In genomic region chr3:47444103-47444502, GRCh38 we compare ENCODE assay signal across 12 cellular contexts. TPM values are rescaled to one million over a fixed set of nuclear protein-coding genes. Genes with fewer than 3 reads are reported as not detected.
DNase-seq lines count a peak whose midpoint lies in the region; ATAC-seq and TF ChIP-seq lines count a peak whose summit lies in the region.
"Had no signal": no experiment of that assay in that cellular context is flagged by ENCODE, and none has a peak within 500 bp of the region (broad histone marks: within the 10 kb centered on the region; RNA-seq: fewer than 3 reads in every experiment).

No MANE protein-coding gene starts in this region.

- peaks cover 4% of the 10 kb centered on the region for H3K9me3 Mint-ChIP-seq in activated naive CD4-positive, alpha-beta T cell treated with anti-CD3 and anti-CD28 coated beads for 36 hours
- no peaks in the 10 kb centered on the region for H3K9me3 Mint-ChIP-seq in central memory CD8-positive, alpha-beta T cell

- H3K23ac ChIP-seq in mesenchymal stem cell (ENCODE audit: low read length in 2 of 2): no peak overlapping the region

- H3K4me1 Mint-ChIP-seq in activated naive CD4-positive, alpha-beta T cell treated with anti-CD3 and anti-CD28 coated beads for 36 hours (ENCODE audit: low read depth): peaks cover 11% of the 10 kb centered on the region
- peaks cover 27% of the 10 kb centered on the region for H3K4me1 Mint-ChIP-seq in central memory CD8-positive, alpha-beta T cell

- no peak overlapping the region for H4K91ac ChIP-seq in mesenchymal stem cell (ENCODE audit: low read length)

- H3K36me3 ChIP-seq in mesenchymal stem cell (ENCODE audit: control insufficient read depth in 1 of 2, insufficient read depth in 2 of 2, low read depth in 1 of 2, low read length in 2 of 2) (peaks cover 16 to 26% of the 10 kb centered on the region in 2 experiments), testis (ENCODE audit: low read depth, missing control alignments) (no peaks in the 10 kb centered on the region)

- no peak overlapping the region for H4K8ac ChIP-seq in mesenchymal stem cell (ENCODE audit: low read length)

- no peak overlapping the region for H3K14ac ChIP-seq in mesenchymal stem cell (ENCODE audit: low read length in 2 of 2)

- H3K4me3 ChIP-seq in mesenchymal stem cell (ENCODE audit: insufficient read depth in 1 of 2, low read depth in 1 of 2, low read length in 2 of 2): no peak overlapping the region
- H3K4me3 ChIP-seq in testis: no peak overlapping the region

- H3K27ac ChIP-seq in mesenchymal stem cell (ENCODE audit: low read length, poor library complexity, severe bottlenecking): no peak overlapping the region
- H3K27ac ChIP-seq in testis: peak overlapping the region; percentile 66 to 67

- H3K27ac Mint-ChIP-seq in activated naive CD4-positive, alpha-beta T cell treated with anti-CD3 and anti-CD28 coated beads for 36 hours: peak overlapping the region; percentile 63
- H3K27ac Mint-ChIP-seq in central memory CD8-positive, alpha-beta T cell (ENCODE audit: low read depth): peak overlapping the region; percentile 20

- CTCF ChIA-PET in activated naive CD4-positive, alpha-beta T cell treated with anti-CD3 and anti-CD28 coated beads for 36 hours (lab: Charles Lee): no interaction called here

- WGBS in mesenchymal stem cell: 99% methylated on average over 5 of the region's 5 CpGs
- 79 to 81% methylated on average over 5 of the region's 5 CpGs for WGBS in testis, 2 donors

- H2BK5ac ChIP-seq in mesenchymal stem cell (ENCODE audit: low read depth, low read length, poor library complexity, severe bottlenecking): no peak overlapping the region

- peak overlapping the region; percentile 64 for H3K9ac ChIP-seq in mesenchymal stem cell (ENCODE audit: low read length)

- ATAC-seq in central memory CD8-positive, alpha-beta T cell (replicated peaks; ENCODE audit: extremely low read depth, poor library complexity, severe bottlenecking): no peak
- ATAC-seq in GM19452 (IDR thresholded peaks at IDR 0.05; ENCODE audit: unreplicated experiment): no peak
- ATAC-seq in GM19351 (IDR thresholded peaks at IDR 0.05; ENCODE audit: unreplicated experiment): no peak

- no peaks in the 10 kb centered on the region for H3K9me3 ChIP-seq in mesenchymal stem cell (ENCODE audit: control insufficient read depth, low read length)
- H3K9me3 ChIP-seq in testis: no peaks in the 10 kb centered on the region

- TF ChIP-seq CTCF in testis (IDR thresholded peaks at IDR 0.05): no peak

- H3K27me3 ChIP-seq in mesenchymal stem cell (ENCODE audit: control insufficient read depth in 1 of 2, insufficient read depth in 1 of 2, low read length in 2 of 2) (no peaks in the 10 kb centered on the region), testis (no peaks in the 10 kb centered on the region)

- H3K4me1 ChIP-seq in mesenchymal stem cell (ENCODE audit: control insufficient read depth, insufficient read depth, low read depth, low read length) (peaks cover 2% of the 10 kb centered on the region), testis (peaks cover 23% of the 10 kb centered on the region)

- H3K27me3 Mint-ChIP-seq in activated naive CD4-positive, alpha-beta T cell treated with anti-CD3 and anti-CD28 coated beads for 36 hours (ENCODE audit: low read depth): no peaks in the 10 kb centered on the region
- no peaks in the 10 kb centered on the region for H3K27me3 Mint-ChIP-seq in central memory CD8-positive, alpha-beta T cell

- peaks cover 42% of the 10 kb centered on the region for H3K79me1 ChIP-seq in mesenchymal stem cell (replicated peaks; ENCODE audit: low read length, poor library complexity, severe bottlenecking)

- H2BK15ac ChIP-seq in mesenchymal stem cell (ENCODE audit: low read depth, poor library complexity, severe bottlenecking): no peak overlapping the region

- peaks cover 18% of the 10 kb centered on the region for H3K36me3 Mint-ChIP-seq in activated naive CD4-positive, alpha-beta T cell treated with anti-CD3 and anti-CD28 coated beads for 36 hours (ENCODE audit: low read depth)
- peaks cover 27% of the 10 kb centered on the region for H3K36me3 Mint-ChIP-seq in central memory CD8-positive, alpha-beta T cell (ENCODE audit: insufficient read depth)

- intact Hi-C loops in activated naive CD4-positive, alpha-beta T cell treated with anti-CD3 and anti-CD28 coated beads for 36 hours (cut with micrococcal nuclease): no loop called here
- intact Hi-C loops in testis (cut with DNase I; ENCODE audit: low total_unique reads): no loop called here

- no peak for DNase-seq in activated naive CD4-positive, alpha-beta T cell treated with anti-CD3 and anti-CD28 coated beads for 36 hours
- DNase-seq in activated naive CD4-positive, alpha-beta T cell treated with Interleukin-2 at 50 U/mL for 16 hours: no peak
- no peak for DNase-seq in central memory CD8-positive, alpha-beta T cell (ENCODE audit: low spot score in 2 of 2)
- DNase-seq in mesenchymal stem cell (no peak), testis (no peak), RKO (ENCODE audit: low spot score) (no peak)
- DNase-seq: activated T-cell treated with anti-CD3 and anti-CD28 coated beads for 4 hours; Kasumi-1; NCI-H69; stimulated activated CD4-positive, alpha-beta T cell treated with anti-CD3 and anti-CD28 coated beads, Interleukin-4, amount 100 ng/mL, for 1 hour had no signal

- no peak overlapping the region for H3K4ac ChIP-seq in mesenchymal stem cell (ENCODE audit: low read depth in 1 of 2, low read length in 2 of 2)

- H3K4me2 ChIP-seq in mesenchymal stem cell (ENCODE audit: low read length, poor library complexity, severe bottlenecking): no peak overlapping the region

- H2BK12ac ChIP-seq in mesenchymal stem cell (ENCODE audit: low read length in 2 of 2): no peak overlapping the region

- no peak overlapping the region for H3K18ac ChIP-seq in mesenchymal stem cell (ENCODE audit: low read depth in 1 of 2, low read length in 2 of 2)

- H2BK120ac ChIP-seq in mesenchymal stem cell (ENCODE audit: low read depth, low read length): no peak overlapping the region

- no peak for TF ChIP-seq POLR2A in testis (IDR thresholded peaks at IDR 0.05)

- no peak overlapping the region for H2AK5ac ChIP-seq in mesenchymal stem cell (ENCODE audit: low read length, severe bottlenecking)

- H2AFZ ChIP-seq in mesenchymal stem cell (ENCODE audit: low read depth, low read length): no peak overlapping the region

- H3K4me3 Mint-ChIP-seq in activated naive CD4-positive, alpha-beta T cell treated with anti-CD3 and anti-CD28 coated beads for 36 hours: no peak overlapping the region
- H3K4me3 Mint-ChIP-seq in central memory CD8-positive, alpha-beta T cell: no peak overlapping the region

RNA-seq across cellular contexts. Expression of gene SCAP, which starts 31.6 kb away (rescaled TPM):
- total RNA-seq in activated naive CD4-positive, alpha-beta T cell treated with anti-CD3 and anti-CD28 coated beads for 36 hours: 10 to 100 TPM; 31.6 to 34.7 TPM
- 37.9 TPM for polyA plus RNA-seq in mesenchymal stem cell (2013, experiment 1 of 2)
- 37.2 TPM for polyA plus RNA-seq in mesenchymal stem cell (2013, experiment 2 of 2)
- total RNA-seq in testis: 100 to 1,000 TPM; 276 to 313 TPM
- polyA plus RNA-seq in testis (ENCODE audit: insufficient read depth, low read depth, low replicate concordance): 120 TPM

Comparison
In these comparisons a context has a peak if more than half of its experiments do, and no peak if none do; other contexts are left out.
1. RNA of gene SCAP, which starts 31.6 kb away (total RNA-seq): 276 to 313 TPM in testis; 31.6 to 34.7 TPM in activated naive CD4-positive, alpha-beta T cell treated with anti-CD3 and anti-CD28 coated beads for 36 hours; every median in the first group is over 4 times any median in the second.